In genomic region chr4:40055873-40056721, GRCh38 we compare ENCODE assay signal across 8 cellular contexts. TPM values are rescaled to one million over a fixed set of nuclear protein-coding genes. Genes with fewer than 3 reads are reported as not detected.
DNase-seq lines count a peak whose midpoint lies in the region; ATAC-seq and TF ChIP-seq lines count a peak whose summit lies in the region.

No MANE protein-coding gene starts in this region.

- intact Hi-C loops in Panc1 (cut with micrococcal nuclease; ENCODE audit: unreplicated experiment) (loop anchor here (10.0 kb wide), 1 partner anchor 259 kb away; no protein-coding TSS in a partner anchor), stomach (cut with DNase I; ENCODE audit: low total_unique reads) (no loop called here)

- H3K4me3 ChIP-seq in HL-60 (replicated peaks; ENCODE audit: insufficient read depth, low read length) = peak overlapping the region; percentile 64
- H3K4me3 ChIP-seq in Panc1 (ENCODE audit: low read depth in 2 of 2, low read length in 2 of 2) = peak overlapping the region; percentile 73 to 83
- peak overlapping the region; percentile 67 for H3K4me3 ChIP-seq in fibroblast of pulmonary artery (replicated peaks; ENCODE audit: low read depth, low read length)
- H3K4me3 ChIP-seq in stomach = peak overlapping the region; percentile 69 to 83 (median 75)

- no peaks in the 10 kb centered on the region for H3K36me3 ChIP-seq in Panc1 (ENCODE audit: control insufficient read depth, insufficient read depth, low read length)
- no peaks in the 10 kb centered on the region for H3K36me3 ChIP-seq in stomach

- H3K9me3 Mint-ChIP-seq in nephron = no peaks in the 10 kb centered on the region

- TF ChIP-seq POLR2A in GM18505 (IDR thresholded peaks at IDR 0.05; ENCODE audit: borderline replicate concordance, extremely low read depth, insufficient read depth, insufficient read length) (peak; percentile 55), stomach (IDR thresholded peaks at IDR 0.05) (peak in 1 of 4 donors; percentile 44)

- peaks cover 9% of the 10 kb centered on the region for H3K36me3 Mint-ChIP-seq in nephron (ENCODE audit: low read depth)

- H3K27me3 ChIP-seq in HL-60 (ENCODE audit: insufficient read depth, poor library complexity, severe bottlenecking) (no peaks in the 10 kb centered on the region), Panc1 (ENCODE audit: control insufficient read depth, insufficient read depth, low read length) (no peaks in the 10 kb centered on the region), stomach (no peaks in the 10 kb centered on the region)

- no peak for TF ChIP-seq EP300 in stomach (IDR thresholded peaks at IDR 0.05)

- peak overlapping the region; percentile 99 for H3K27ac ChIP-seq in HL-60 (replicated peaks)
- peak overlapping the region; percentile 96 for H3K27ac ChIP-seq in Panc1 (ENCODE audit: low read length)
- peak overlapping the region; percentile 98 to 100 (median 99) for H3K27ac ChIP-seq in stomach

- H3K4me1 Mint-ChIP-seq in nephron = peaks cover 28% of the 10 kb centered on the region

- TF ChIP-seq CTCF in HL-60 (IDR thresholded peaks at IDR 0.05; ENCODE audit: insufficient read depth, low read length) = no peak
- TF ChIP-seq CTCF in Panc1 (IDR thresholded peaks at IDR 0.05) = no peak
- TF ChIP-seq CTCF in fibroblast of pulmonary artery (IDR thresholded peaks at IDR 0.05; ENCODE audit: low read length, missing control alignments) = peak; percentile 6
- no peak for TF ChIP-seq CTCF in nephron (IDR thresholded peaks at IDR 0.05; ENCODE audit: unreplicated experiment in 3 of 3)
- TF ChIP-seq CTCF in stomach (IDR thresholded peaks at IDR 0.05) = peak in 1 of 7 experiments; percentile 1

- in situ Hi-C loops in Panc1 (cut with HindIII; ENCODE audit: low pct_unique_long_range_greater_than_20kb, low sequenced_read_pairs) = no loop called here

- peak overlapping the region; percentile 100 for H3K27ac Mint-ChIP-seq in nephron

- CTCF ChIA-PET in Panc1 (lab: Charles Lee) = interaction anchor here (0.6 to 1.1 kb wide), 3 partner anchors 140 to 796 kb away, joined by 3 to 5 read pairs (median 4); no protein-coding TSS in a partner anchor

- no peaks in the 10 kb centered on the region for H3K9me3 ChIP-seq in Panc1 (ENCODE audit: control insufficient read depth, insufficient read depth, low read depth, low read length)
- no peaks in the 10 kb centered on the region for H3K9me3 ChIP-seq in stomach

- H3K4me1 ChIP-seq in Panc1 (ENCODE audit: control insufficient read depth, insufficient read depth, low read length) (peaks cover 6% of the 10 kb centered on the region; the same call in 1 of the 2 replicates), stomach (peaks cover 15 to 38% (median 31%) of the 10 kb centered on the region in 4 donors)

- 0 to 1% (median 1%) methylated on average over 43 to 85 of the region's 85 CpGs for WGBS in stomach, 5 donors

- peak overlapping the region; percentile 85 to 95 (median 93) for H3K4me3 Mint-ChIP-seq in nephron

- no TSS peak for BruUV-seq in Panc1 (replicated peaks; lab: Mats Ljungman, UMichigan)

- H3K27me3 Mint-ChIP-seq in nephron (ENCODE audit: low read depth) = no peaks in the 10 kb centered on the region

- ATAC-seq in GM18505 (IDR thresholded peaks at IDR 0.05; ENCODE audit: unreplicated experiment) (peak; percentile 22), Panc1 (peak; percentile 69)

- POLR2A ChIA-PET in Panc1 (lab: Charles Lee) = interaction anchor here (0.6 to 0.7 kb wide), 5 partner anchors 20 to 674 kb away, joined by 3 to 5 read pairs (median 4); no protein-coding TSS in a partner anchor

- peak; percentile 39 for DNase-seq in 8988T
- DNase-seq in HL-60 (ENCODE audit: low read depth in 1 of 2, low spot score in 1 of 2) = peak; percentile 35 to 59
- no peak for DNase-seq in Panc1 (ENCODE audit: low read depth, low spot score)
- peak; percentile 28 for DNase-seq in activated T-helper 9 cell treated with anti-CD3 and anti-CD28 coated beads, Interleukin-2, amount 50 U/mL, for 16 hours (ENCODE audit: low read depth)
- peak; percentile 89 for DNase-seq in fibroblast of pulmonary artery (ENCODE audit: low read depth)
- DNase-seq in stomach = peak; percentile 72

RNA-seq across cellular contexts. Expression of gene N4BP2, which starts 0.6 kb away (rescaled TPM):
- total RNA-seq in Panc1 (2021; ENCODE audit: unreplicated experiment) (8.5 TPM), stomach (10 to 100 TPM in 3 of 5 donors, 1 to 10 TPM in 2; 3.1 to 41.5 (median 18.4) TPM)
- polyA plus RNA-seq in Panc1 (2012; ENCODE audit: insufficient read length) = 1.6 TPM
- 1 to 10 TPM in 2 of 3 donors, under 1 TPM in 1; 0.73 to 2.0 (median 1.4) TPM for polyA plus RNA-seq in stomach
